ENCODE assay signal across 1 cellular context in the genomic region with DNA sequence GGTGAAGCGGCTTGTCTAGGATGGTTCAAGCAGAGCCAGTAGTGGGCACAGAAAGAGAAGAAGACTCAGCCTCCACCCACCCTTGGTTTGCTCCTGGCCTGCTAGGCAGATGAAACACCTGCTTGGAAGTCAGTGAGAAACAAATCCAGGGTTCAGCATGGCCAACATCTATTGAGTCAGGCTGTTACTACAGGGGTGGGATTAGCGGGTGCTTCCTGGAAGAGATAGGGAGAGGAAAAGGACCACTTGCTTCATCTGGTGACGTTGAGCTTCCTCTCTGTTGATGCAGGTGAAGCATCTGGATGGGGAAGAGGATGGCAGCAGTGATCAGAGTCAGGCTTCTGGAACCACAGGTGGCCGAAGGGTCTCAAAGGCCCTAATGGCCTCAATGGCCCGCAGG.
TF ChIP-seq lines count a peak whose summit lies in the region.

No MANE protein-coding gene starts in this region.

TF ChIP-seq in WTC11, 78 proteins besides CTCF, POLR2A, EP300 and RAD21 (continued from another document):
- TF ChIP-seq, protein P1, sequence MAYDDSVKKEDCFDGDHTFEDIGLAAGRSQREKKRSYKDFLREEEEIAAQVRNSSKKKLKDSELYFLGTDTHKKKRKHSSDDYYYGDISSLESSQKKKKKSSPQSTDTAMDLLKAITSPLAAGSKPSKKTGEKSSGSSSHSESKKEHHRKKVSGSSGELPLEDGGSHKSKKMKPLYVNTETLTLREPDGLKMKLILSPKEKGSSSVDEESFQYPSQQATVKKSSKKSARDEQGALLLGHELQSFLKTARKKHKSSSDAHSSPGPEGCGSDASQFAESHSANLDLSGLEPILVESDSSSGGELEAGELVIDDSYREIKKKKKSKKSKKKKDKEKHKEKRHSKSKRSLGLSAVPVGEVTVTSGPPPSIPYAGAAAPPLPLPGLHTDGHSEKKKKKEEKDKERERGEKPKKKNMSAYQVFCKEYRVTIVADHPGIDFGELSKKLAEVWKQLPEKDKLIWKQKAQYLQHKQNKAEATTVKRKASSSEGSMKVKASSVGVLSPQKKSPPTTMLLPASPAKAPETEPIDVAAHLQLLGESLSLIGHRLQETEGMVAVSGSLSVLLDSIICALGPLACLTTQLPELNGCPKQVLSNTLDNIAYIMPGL (CRISPR knock-in tag; IDR thresholded peaks at IDR 0.05) = no peak
- TF ChIP-seq MYBL2 (CRISPR knock-in tag; IDR thresholded peaks at IDR 0.05) (no peak), IRF2 (CRISPR knock-in tag; IDR thresholded peaks at IDR 0.05; ENCODE audit: borderline replicate concordance, low read depth) (no peak), GRHL2 (CRISPR knock-in tag; IDR thresholded peaks at IDR 0.05; ENCODE audit: insufficient replicate concordance, severe bottlenecking) (no peak), ZNF121 (CRISPR knock-in tag; IDR thresholded peaks at IDR 0.05) (no peak), HMGA2 (CRISPR knock-in tag; IDR thresholded peaks at IDR 0.05) (no peak), FOXJ3 (CRISPR knock-in tag; IDR thresholded peaks at IDR 0.05; ENCODE audit: borderline replicate concordance) (no peak)
